Comparison of ENCODE assay signal across 17 cellular contexts in the genomic region with DNA sequence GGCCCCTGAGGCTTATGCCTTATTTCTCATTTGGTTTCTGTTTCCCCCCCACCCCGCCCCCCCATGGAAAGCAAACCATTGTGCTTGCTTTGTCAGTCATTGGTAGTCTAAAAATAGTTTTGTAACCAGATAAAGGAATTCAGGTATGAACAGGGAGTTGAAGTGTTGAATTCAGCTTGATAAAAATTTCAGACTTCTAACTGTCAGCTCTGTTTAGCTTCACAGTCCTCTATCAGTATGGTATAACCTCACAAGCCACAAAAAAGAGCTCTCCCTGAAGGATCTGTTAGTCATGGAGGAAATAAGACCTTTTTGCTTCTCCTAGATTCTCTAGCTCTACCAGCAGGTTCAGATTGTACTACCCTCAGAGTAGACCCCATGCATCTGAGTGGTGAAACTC.
DNase-seq lines count a peak whose midpoint lies in the region; ATAC-seq and TF ChIP-seq lines count a peak whose summit lies in the region.
"Had no signal": no experiment of that assay in that cellular context is flagged by ENCODE, and none has a peak within 500 bp of the region (broad histone marks: within the 10 kb centered on the region; RNA-seq: fewer than 3 reads in every experiment).

No MANE protein-coding gene starts in this region.

- peak overlapping the region; percentile 49 for H3K4me3 ChIP-seq in Loucy (ENCODE audit: low read length, poor library complexity, severe bottlenecking)
- H3K4me3 ChIP-seq in astrocyte of the spinal cord (ENCODE audit: low read depth, low read length): no peak overlapping the region
- H3K4me3 ChIP-seq: A549, K562 had no signal

- peak overlapping the region; percentile 68 for H3K4me2 ChIP-seq in Loucy (ENCODE audit: low read depth, low read length, poor library complexity, severe bottlenecking)
- H3K4me2 ChIP-seq: A549 had no signal

- DNase-seq in HT1080 (ENCODE audit: low read depth) (peak; percentile 50), astrocyte of the spinal cord (ENCODE audit: low read depth, low spot score) (peak; percentile 17), left ventricle myocardium superior (no peak), NAMALWA (ENCODE audit: low spot score) (no peak)
- DNase-seq: NCI-H1417, NCI-H1694 treated with DMSO at 0.1 percent for 48 hours, NCI-H2081 treated with DMSO at 0.1 percent for 48 hours, NCI-H2171 treated with DMSO at 0.1 percent for 48 hours, NCI-H524 treated with DMSO at 0.1 percent for 48 hours, NCI-H82, SHP77 had no signal

- H3K79me2 ChIP-seq in Loucy (ENCODE audit: insufficient read depth, low read length): no peaks in the 10 kb centered on the region

- TF ChIP-seq CTCF in Loucy (conservative IDR thresholded peaks at IDR 0.05; ENCODE audit: low read length) (no peak), astrocyte of the spinal cord (IDR thresholded peaks at IDR 0.05; ENCODE audit: low read depth, low read length) (no peak)

- H3K4me1 ChIP-seq in Loucy (ENCODE audit: insufficient read depth, low read length, poor library complexity, severe bottlenecking): peaks cover 61% of the 10 kb centered on the region
- H3K4me1 ChIP-seq: A549 had no signal

- H2AFZ ChIP-seq in Loucy (ENCODE audit: low read length): 0 out of 2 replicates have a peak overlapping the region, but pooled peaks have one; percentile 38

- intact Hi-C loops in left ventricle myocardium superior (cut with micrococcal nuclease): no loop called here

- no peaks in the 10 kb centered on the region for H3K27me3 ChIP-seq in Loucy (ENCODE audit: insufficient read depth, low read length, poor library complexity, severe bottlenecking)

- H3K9me3 ChIP-seq in Loucy (ENCODE audit: insufficient read depth, low read depth, low read length): no peaks in the 10 kb centered on the region
- H3K9me3 ChIP-seq: A549 had no signal

- no peaks in the 10 kb centered on the region for H3K36me3 ChIP-seq in Loucy (ENCODE audit: insufficient read depth, low read length)

- peak overlapping the region; percentile 63 for H3K9ac ChIP-seq in Loucy (ENCODE audit: low read depth, low read length, poor library complexity, severe bottlenecking)

- no peaks in the 10 kb centered on the region for H3K9me2 ChIP-seq in Loucy (replicated peaks; ENCODE audit: low read depth, low read length)

- H4K20me1 ChIP-seq in Loucy (ENCODE audit: insufficient read depth, low read length, poor library complexity, severe bottlenecking): no peaks in the 10 kb centered on the region

- in situ Hi-C loops in astrocyte of the spinal cord (cut with HindIII; ENCODE audit: low sequenced_read_pairs): no loop called here

- ATAC-seq in left ventricle myocardium superior (peak; percentile 90), HG02642 (IDR thresholded peaks at IDR 0.05; ENCODE audit: poor library complexity, unreplicated experiment) (no peak), GM21423 (IDR thresholded peaks at IDR 0.05; ENCODE audit: unreplicated experiment) (no peak), HG02623 (IDR thresholded peaks at IDR 0.05; ENCODE audit: unreplicated experiment) (no peak)
- ATAC-seq: A549, K562 had no signal

- peaks cover 4% of the 10 kb centered on the region; the same call in 1 of the 2 replicates for H3F3A ChIP-seq in Loucy (ENCODE audit: low read depth)

Comparison
In these comparisons a context has a peak if more than half of its experiments do, and no peak if none do; other contexts are left out.
1. DNase-seq: peak in HT1080 (single experiment) and astrocyte of the spinal cord (single experiment); none in left ventricle myocardium superior (single experiment) and NAMALWA (single experiment).